In the genomic region with DNA sequence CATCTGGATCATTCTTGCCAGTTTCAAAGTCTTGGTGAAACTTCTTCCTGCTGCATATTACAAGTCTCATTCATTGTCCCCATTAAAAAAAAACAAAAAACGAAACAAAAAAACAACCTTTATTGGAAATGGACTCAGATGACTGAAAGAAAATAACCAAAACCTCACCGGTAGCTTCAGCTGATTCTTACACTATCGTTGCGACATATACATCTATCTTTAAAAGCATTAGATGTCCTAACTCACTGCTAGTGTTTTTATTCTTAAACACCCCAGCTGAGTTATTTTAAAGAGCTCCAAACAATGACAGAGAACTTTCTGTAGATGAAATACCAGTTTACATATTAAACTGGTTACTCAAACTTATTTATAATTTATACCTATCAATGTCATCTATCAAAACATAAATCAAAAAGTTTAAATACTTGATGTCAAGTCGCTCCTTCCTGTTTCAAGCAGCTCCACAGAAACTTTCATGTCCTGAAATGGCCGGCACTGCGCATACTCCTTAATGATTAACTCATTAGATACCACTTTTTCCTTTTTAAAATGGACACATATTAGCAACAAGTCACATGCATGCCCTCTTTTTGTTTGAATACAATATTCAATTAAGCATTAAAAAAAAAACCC, we compare ENCODE assay signal across 15 cellular contexts.
DNase-seq lines count a peak whose midpoint lies in the region; ATAC-seq and TF ChIP-seq lines count a peak whose summit lies in the region.
"Had no signal": no experiment of that assay in that cellular context is flagged by ENCODE, and none has a peak within 500 bp of the region (broad histone marks: within the 10 kb centered on the region; RNA-seq: fewer than 3 reads in every experiment).

No MANE protein-coding gene starts in this region.

- H3K36me3 Mint-ChIP-seq in Caco-2 (ENCODE audit: insufficient read depth, unreplicated experiment) = peaks cover 12% of the 10 kb centered on the region
- H3K36me3 Mint-ChIP-seq in neural crest cell (ENCODE audit: low read depth) = no peaks in the 10 kb centered on the region

- H3K4me1 Mint-ChIP-seq in Caco-2 (ENCODE audit: low read depth, unreplicated experiment) = no peaks in the 10 kb centered on the region
- peaks cover 39% of the 10 kb centered on the region for H3K4me1 Mint-ChIP-seq in neural crest cell

- no peaks in the 10 kb centered on the region for H4K20me1 ChIP-seq in PC-9 (ENCODE audit: insufficient read depth)

- peaks cover 20% of the 10 kb centered on the region for H3K79me2 ChIP-seq in PC-9 (ENCODE audit: low read depth)

- DNase-seq in Caco-2 = no peak
- no peak for DNase-seq in PC-9
- DNase-seq in epithelial cell of proximal tubule (ENCODE audit: low read depth) = no peak
- no peak for DNase-seq in neural crest cell (ENCODE audit: low read depth, low spot score)
- DNase-seq in superior temporal gyrus (ENCODE audit: extremely low spot score) = no peak
- no peak for DNase-seq in DMS53 (lab: John Stamatoyannopoulos, UW)
- DNase-seq: activated T-cell treated with anti-CD3 and anti-CD28 coated beads, Interleukin-2, amount 50 U/mL, for 1 hour; anterior cingulate cortex; NCI-H1048; NCI-H510A treated with DMSO at 0.1 percent for 48 hours had no signal

- no peaks in the 10 kb centered on the region for H3K27me3 Mint-ChIP-seq in Caco-2 (ENCODE audit: insufficient read depth, unreplicated experiment)
- peaks cover 40% of the 10 kb centered on the region for H3K27me3 Mint-ChIP-seq in neural crest cell (ENCODE audit: low read depth)

- no peaks in the 10 kb centered on the region; the same call in 1 of the 2 replicates for H3K4me1 ChIP-seq in Caco-2
- H3K4me1 ChIP-seq in PC-9 (replicated peaks; ENCODE audit: insufficient read depth) = peaks cover 45% of the 10 kb centered on the region

- intact Hi-C loops in Caco-2 (cut with micrococcal nuclease; ENCODE audit: unreplicated experiment) = no loop called here
- intact Hi-C loops in PC-9 (cut with micrococcal nuclease; ENCODE audit: unreplicated experiment) = no loop called here

- H3K36me3 ChIP-seq in Caco-2 (ENCODE audit: control insufficient read depth, insufficient read depth, low read length) (no peaks in the 10 kb centered on the region), PC-9 (ENCODE audit: low read depth) (0 out of 2 replicates have a peak, but pooled peaks cover 12% of the 10 kb centered on the region)

- H3K4me3 ChIP-seq in Caco-2 (ENCODE audit: low read depth, low read length) (peak overlapping the region; percentile 77; the same call in 1 of the 2 replicates), PC-9 (peak overlapping the region; percentile 79; the same call in 1 of the 2 replicates), epithelial cell of proximal tubule (ENCODE audit: low read depth, low read length) (peak overlapping the region; percentile 69)

- H3K9me3 ChIP-seq in Caco-2 = no peaks in the 10 kb centered on the region
- H3K9me3 ChIP-seq in PC-9 (ENCODE audit: insufficient read depth, low read depth) = no peaks in the 10 kb centered on the region

- H3K27me3 ChIP-seq in Caco-2 (replicated peaks; ENCODE audit: control insufficient read depth, insufficient read depth, low read length) (no peaks in the 10 kb centered on the region), PC-9 (ENCODE audit: insufficient read depth, low read depth) (no peaks in the 10 kb centered on the region)

- H3K9me2 ChIP-seq in PC-9 (ENCODE audit: insufficient read depth) = no peaks in the 10 kb centered on the region

- POLR2A ChIA-PET in Caco-2 (lab: Charles Lee) = no interaction called here
- POLR2A ChIA-PET in PC-9 (lab: Charles Lee; ENCODE audit: unreplicated experiment) = no interaction called here

- 0 out of 2 replicates have a peak overlapping the region, but pooled peaks have one; percentile 77 for H3K27ac ChIP-seq in PC-9
- H3K27ac ChIP-seq: C4-2B, VCaP had no signal

- BruUV-seq in Caco-2 (replicated peaks; lab: Mats Ljungman, UMichigan) = no TSS peak
- no TSS peak for BruUV-seq in PC-9 (replicated peaks; lab: Mats Ljungman, UMichigan)

- H3K9me3 Mint-ChIP-seq in Caco-2 (ENCODE audit: unreplicated experiment) = no peaks in the 10 kb centered on the region
- no peaks in the 10 kb centered on the region for H3K9me3 Mint-ChIP-seq in neural crest cell

- CTCF ChIA-PET in Caco-2 (lab: Charles Lee) = no interaction called here
- CTCF ChIA-PET in PC-9 (lab: Charles Lee) = no interaction called here

- no peak overlapping the region for H3K27ac Mint-ChIP-seq in Caco-2 (ENCODE audit: unreplicated experiment)
- no peak overlapping the region for H3K27ac Mint-ChIP-seq in neural crest cell (ENCODE audit: unreplicated experiment)

- H3K4me2 ChIP-seq in PC-9 = peak overlapping the region; percentile 82

- TF ChIP-seq CTCF in Caco-2 (IDR thresholded peaks at IDR 0.05; ENCODE audit: insufficient read depth in 1 of 2, low read depth in 1 of 2, low read length in 1 of 2, severe bottlenecking in 1 of 2, unreplicated experiment in 1 of 2) = no peak
- no peak for TF ChIP-seq CTCF in PC-9 (conservative IDR thresholded peaks at IDR 0.05)
- no peak for TF ChIP-seq CTCF in epithelial cell of proximal tubule (conservative IDR thresholded peaks at IDR 0.05; ENCODE audit: low read depth, low read length)
- no peak for TF ChIP-seq CTCF in neural crest cell (conservative IDR thresholded peaks at IDR 0.05)

- no peak overlapping the region for H2AFZ ChIP-seq in PC-9

- H3F3A ChIP-seq in PC-9 (ENCODE audit: insufficient read depth, low read depth) = peaks cover 46% of the 10 kb centered on the region

- ATAC-seq in GM19395 (IDR thresholded peaks at IDR 0.05; ENCODE audit: unreplicated experiment) (no peak), HG02981 (IDR thresholded peaks at IDR 0.05; ENCODE audit: unreplicated experiment) (no peak)
- ATAC-seq: Right ventricle myocardium inferior had no signal

- H3K4me3 Mint-ChIP-seq in Caco-2 (ENCODE audit: unreplicated experiment) (no peak overlapping the region), neural crest cell (peak overlapping the region; percentile 94)
